22 cellular contexts compared by ENCODE assay signal in genomic region chr11:119190531-119190930, GRCh38. TPM values are rescaled to one million over a fixed set of nuclear protein-coding genes. Genes with fewer than 3 reads are reported as not detected.
DNase-seq lines count a peak whose midpoint lies in the region; ATAC-seq and TF ChIP-seq lines count a peak whose summit lies in the region.
"Had no signal": no experiment of that assay in that cellular context is flagged by ENCODE, and none has a peak within 500 bp of the region (broad histone marks: within the 10 kb centered on the region; RNA-seq: fewer than 3 reads in every experiment).

No MANE protein-coding gene starts in this region.

- intact Hi-C loops in posterior vena cava (cut with DNase I) (loop anchor here (5.0 to 10.0 kb wide), 2 partner anchors 46 to 1052 kb away; partner anchors contain the start of genes ABCG4 (in 1 of the 2) and POU2F3 (in 1 of the 2)), Right ventricle myocardium inferior (cut with DNase I) (no loop called here), adrenal gland (cut with DNase I) (loop anchor here in 1 of 2 donors (10.0 kb wide), 1 partner anchor 46 kb away; the partner anchor contains the start of gene ABCG4)

- H3K27me3 ChIP-seq in H7 (ENCODE audit: control insufficient read depth, insufficient read depth, low read length) = no peaks in the 10 kb centered on the region
- H3K27me3 ChIP-seq in adrenal gland = no peaks in the 10 kb centered on the region

- no peaks in the 10 kb centered on the region for H3K36me3 ChIP-seq in H7 (replicated peaks; ENCODE audit: control insufficient read depth, insufficient read depth, low read length)
- H3K36me3 ChIP-seq in adrenal gland (replicated peaks in 1 of 2) = no peaks in the 10 kb centered on the region
- H3K36me3 ChIP-seq: HAP-1 had no signal

- no peak overlapping the region for H3K27ac ChIP-seq in adrenal gland
- H3K27ac ChIP-seq: C4-2B had no signal

- no peak for TF ChIP-seq POLR2A in adrenal gland (IDR thresholded peaks at IDR 0.05)

- no peaks in the 10 kb centered on the region for H3K9me3 ChIP-seq in adrenal gland (replicated peaks in 1 of 3)
- H3K9me3 ChIP-seq: Caco-2, HAP-1 had no signal

- 75 to 92% (median 82%) methylated on average over 7 to 9 of the region's 9 CpGs for WGBS in adrenal gland, 4 donors

- ATAC-seq in Right ventricle myocardium inferior = no peak

- no peak for TF ChIP-seq CTCF in adrenal gland (IDR thresholded peaks at IDR 0.05)

- DNase-seq in AG20443 (ENCODE audit: low spot score) = peak; percentile 7
- DNase-seq in H7 = peak; percentile 41
- peak; percentile 8 for DNase-seq in iPS-NIHi11 (ENCODE audit: low spot score)
- DNase-seq in posterior vena cava (ENCODE audit: low spot score) = peak; percentile 41
- DNase-seq in Right ventricle myocardium inferior (ENCODE audit: missing footprints) = no peak
- DNase-seq in cerebellar cortex (ENCODE audit: low spot score) = no peak
- no peak for DNase-seq in adrenal gland
- DNase-seq: ACHN; AML-193; Caco-2; CD4-positive, alpha-beta T cell; DMS153; DMS79; GDM1; KBM-7 had no signal

- H3K4me3 ChIP-seq in H7 (ENCODE audit: insufficient read depth, low read depth, low read length) (no peak overlapping the region), adrenal gland (no peak overlapping the region)
- H3K4me3 ChIP-seq: HAP-1 had no signal

- no peaks in the 10 kb centered on the region for H3K4me1 ChIP-seq in adrenal gland (replicated peaks in 1 of 2)
- H3K4me1 ChIP-seq: HAP-1 had no signal

RNA-seq across cellular contexts. Expression of gene NHERF4, which starts 5.3 kb away (rescaled TPM):
- not detected in 2 replicates for total RNA-seq in H7 (2014; rRNA removed; shearing (Covaris generic))
- total RNA-seq in posterior vena cava (under 1 TPM in 1 of 2 donors, not detected in 1; 0.14 TPM), Right ventricle myocardium inferior (not detected), adrenal gland (under 1 TPM in 1 of 8 donors, not detected in 7; 0.14 TPM)
- under 1 TPM in 2 of 3 donors, not detected in 1; 0.17 to 0.24 TPM for polyA plus RNA-seq in adrenal gland
- total RNA-seq: Daoy, H1 had no signal
- polyA plus RNA-seq: BJ, IgD-negative memory B cell had no signal

RNA-seq across cellular contexts. Expression of gene CBL, which starts 15.6 kb away (rescaled TPM):
- total RNA-seq in H7 (2014; rRNA removed; shearing (Covaris generic)) = 16.1 and 23.6 TPM in 2 replicates
- total RNA-seq in posterior vena cava (10 to 100 TPM; 23.3 to 32.8 TPM), Right ventricle myocardium inferior (7.1 TPM), adrenal gland (10 to 100 TPM in 7 of 8 donors, 1 to 10 TPM in 1; 10.0 to 21.9 (median 14.0) TPM)
- 10 to 100 TPM in 1 of 3 donors, 1 to 10 TPM in 2; 4.9 to 13.4 (median 6.2) TPM for polyA plus RNA-seq in adrenal gland

RNA-seq across cellular contexts. Expression of gene NLRX1, which starts 22.0 kb away (rescaled TPM):
- 34.0 and 44.0 TPM in 2 replicates for total RNA-seq in H7 (2014; rRNA removed; shearing (Covaris generic))
- total RNA-seq in posterior vena cava = 10 to 100 TPM; 14.9 to 23.9 TPM
- 32.4 TPM for total RNA-seq in Right ventricle myocardium inferior
- 10 to 100 TPM; 17.4 to 32.7 (median 30.0) TPM for total RNA-seq in adrenal gland
- 10 to 100 TPM in 1 of 3 donors, 1 to 10 TPM in 2; 5.5 to 10.1 (median 7.4) TPM for polyA plus RNA-seq in adrenal gland

RNA-seq across cellular contexts. Expression of gene ABCG4, which starts 41.7 kb away (rescaled TPM):
- total RNA-seq in H7 (2014; rRNA removed; shearing (Covaris generic)) = 0.31 and 0.37 TPM in 2 replicates
- total RNA-seq in posterior vena cava = under 1 TPM; 0.23 to 0.43 TPM
- 1.3 TPM for total RNA-seq in Right ventricle myocardium inferior
- under 1 TPM in 7 of 8 donors, not detected in 1; 0.08 to 0.60 (median 0.29) TPM for total RNA-seq in adrenal gland
- polyA plus RNA-seq in adrenal gland = 1 to 10 TPM in 1 of 3 donors, under 1 TPM in 2; 0.20 to 1.1 (median 0.48) TPM
- total RNA-seq: Daoy, HepG2 had no signal
- polyA plus RNA-seq: HepG2, IgD-negative memory B cell had no signal

Comparison
In these comparisons a context has a peak if more than half of its experiments do, and no peak if none do; other contexts are left out.
1. DNase-seq: peak in AG20443 (single experiment), H7 (single experiment), iPS-NIHi11 (single experiment) and posterior vena cava (single experiment); none in Right ventricle myocardium inferior (single experiment), cerebellar cortex (single experiment) and adrenal gland (0 of 7).